12 cellular contexts compared by ENCODE assay signal in the genomic region with DNA sequence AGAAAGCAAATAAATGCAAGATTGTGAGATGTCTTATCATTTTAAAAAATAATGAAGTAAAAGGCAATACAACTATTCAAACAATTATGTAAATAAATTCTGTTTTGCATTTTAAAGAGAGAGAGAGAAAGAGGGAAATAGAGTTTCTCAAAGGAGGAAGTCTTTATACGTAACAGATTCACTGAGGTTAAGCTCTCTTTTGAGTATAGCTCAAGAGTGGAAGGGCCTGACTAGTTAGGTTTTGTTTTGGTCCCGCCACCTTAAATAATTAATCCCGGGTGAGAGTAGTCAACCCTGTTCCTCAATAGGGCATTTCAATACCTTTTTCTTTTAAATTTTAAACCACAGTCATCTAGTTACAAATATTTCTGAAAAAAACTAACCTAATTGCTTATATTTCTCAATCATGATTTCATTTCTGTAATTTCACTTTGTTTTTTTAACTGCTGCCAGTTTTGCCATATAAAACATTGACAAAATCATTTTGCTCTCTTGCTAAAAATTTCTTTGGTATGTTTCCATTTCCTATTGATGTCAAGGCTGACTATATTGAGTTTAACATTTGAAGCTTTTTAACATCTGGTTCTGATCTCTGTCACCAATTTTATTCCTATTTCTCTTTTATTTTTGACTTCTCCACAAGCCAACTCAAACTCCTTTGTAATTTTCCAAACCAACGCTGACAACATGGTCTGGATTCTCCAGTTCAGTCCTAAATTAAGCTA. TPM values are rescaled to one million over a fixed set of nuclear protein-coding genes. Genes with fewer than 3 reads are reported as not detected.
DNase-seq lines count a peak whose midpoint lies in the region; ATAC-seq, FAIRE-seq and TF ChIP-seq lines count a peak whose summit lies in the region.
"Had no signal": no experiment of that assay in that cellular context is flagged by ENCODE, and none has a peak within 500 bp of the region (broad histone marks: within the 10 kb centered on the region; RNA-seq: fewer than 3 reads in every experiment).

No MANE protein-coding gene starts in this region.

- H3K27me3 ChIP-seq in GM12878 (replicated peaks in 1 of 2; ENCODE audit: control insufficient read depth in 2 of 2, insufficient read depth in 2 of 2, low read length in 1 of 2) (no peaks in the 10 kb centered on the region), suprapubic skin (no peaks in the 10 kb centered on the region)

- no peak overlapping the region for H3K4me2 ChIP-seq in GM12878 (ENCODE audit: control insufficient read depth, insufficient read depth)

- H3K9ac ChIP-seq in GM12878 (ENCODE audit: control insufficient read depth, insufficient read depth, low read length), result no peak overlapping the region

- DNase-seq in GM12878 (ENCODE audit: low read depth, low spot score) (no peak), suprapubic skin (ENCODE audit: low spot score in 2 of 2) (no peak), GM10248 (ENCODE audit: extremely low spot score) (no peak), ureter (ENCODE audit: low spot score) (no peak), T-helper 17 cell (no peak), HCEC 1CT (no peak)

- no peak for TF ChIP-seq CTCF in GM12878 (IDR thresholded peaks at IDR 0.05 in 2 of 3, conservative IDR thresholded peaks at IDR 0.05 in 1 of 3; ENCODE audit: control insufficient read depth in 2 of 3, extremely low read depth in 1 of 3, insufficient read depth in 1 of 3, low read depth in 3 of 3, low read length in 3 of 3)
- TF ChIP-seq CTCF in suprapubic skin (IDR thresholded peaks at IDR 0.05), result no peak
- no peak for TF ChIP-seq CTCF in GM10248 (IDR thresholded peaks at IDR 0.05; ENCODE audit: control extremely low read depth, extremely low read depth, low read depth, missing control alignments)

- H3K36me3 ChIP-seq in GM12878 (ENCODE audit: control insufficient read depth in 2 of 2, insufficient read depth in 2 of 2, low read length in 1 of 2), result no peaks in the 10 kb centered on the region
- no peaks in the 10 kb centered on the region for H3K36me3 ChIP-seq in suprapubic skin

- in situ Hi-C loops in GM12878 (cut with MboI), result no loop called here

- H3K27ac ChIP-seq in GM12878 (ENCODE audit: control insufficient read depth, insufficient read depth) (no peak overlapping the region), suprapubic skin (peak overlapping the region; percentile 74)

- no peak overlapping the region for H3K4me3 Mint-ChIP-seq in T-helper 17 cell

- peaks cover 58% of the 10 kb centered on the region for H3K27me3 Mint-ChIP-seq in T-helper 17 cell

- peak; percentile 48 for ATAC-seq in GM21526 (IDR thresholded peaks at IDR 0.05; ENCODE audit: low FRiP score, unreplicated experiment)
- ATAC-seq in HG03159 (IDR thresholded peaks at IDR 0.05; ENCODE audit: unreplicated experiment), result peak; percentile 87
- peak; percentile 51; the same call in 2 of the 3 replicates for ATAC-seq in GM12878
- ATAC-seq in T-helper 17 cell, result no peak
- ATAC-seq: Panc1 had no signal

- H3K9me3 ChIP-seq in GM12878 (replicated peaks; ENCODE audit: control insufficient read depth, insufficient read depth, low read length), result no peaks in the 10 kb centered on the region
- H3K9me3 ChIP-seq in suprapubic skin, result no peaks in the 10 kb centered on the region
- H3K9me3 ChIP-seq in T-helper 17 cell (ENCODE audit: control insufficient read depth, low read length, poor library complexity, severe bottlenecking), result no peaks in the 10 kb centered on the region

- BruUV-seq in GM12878 (replicated peaks; lab: Mats Ljungman, UMichigan), result no TSS peak

- no peak for TF ChIP-seq RAD21 in GM12878 (IDR thresholded peaks at IDR 0.05; ENCODE audit: insufficient read depth, low read depth, low read length)

- H3K4me3 ChIP-seq in GM12878 (no peak overlapping the region), suprapubic skin (no peak overlapping the region)

- no peak for TF ChIP-seq POLR2A in GM12878 (IDR thresholded peaks at IDR 0.05; ENCODE audit: low read depth, low read length)
- TF ChIP-seq POLR2A in suprapubic skin (IDR thresholded peaks at IDR 0.05), result no peak

- H2AFZ ChIP-seq in GM12878 (ENCODE audit: control insufficient read depth, low read depth, low read length), result no peak overlapping the region

- SMC1A ChIA-PET in GM12878 (lab: Charles Lee; ENCODE audit: uncharacterized antibody, unreplicated experiment), result interaction anchor here (0.8 to 4.3 kb wide), 6 partner anchors 12 to 127 kb away, joined by 3 to 23 read pairs (median 8); no protein-coding TSS in a partner anchor

- no peaks in the 10 kb centered on the region for H3K79me2 ChIP-seq in GM12878 (ENCODE audit: control insufficient read depth, insufficient read depth, low read length)

- H3K4me1 Mint-ChIP-seq in T-helper 17 cell, result no peaks in the 10 kb centered on the region

- H3K36me3 Mint-ChIP-seq in T-helper 17 cell (ENCODE audit: low read depth), result peaks cover 2% of the 10 kb centered on the region

- FAIRE-seq in GM12878 (lab: Jason Lieb, UNC), result no peak

- RAD21 ChIA-PET in GM12878 (lab: Charles Lee; ENCODE audit: unreplicated experiment), result interaction anchor here (0.6 to 3.3 kb wide), 2 partner anchors 118 to 123 kb away, joined by 3 to 28 read pairs; no protein-coding TSS in a partner anchor

- H4K20me1 ChIP-seq in GM12878 (ENCODE audit: control insufficient read depth, insufficient read depth), result no peaks in the 10 kb centered on the region

- H3K4me1 ChIP-seq in GM12878 (ENCODE audit: control insufficient read depth, insufficient read depth, low read length) (no peaks in the 10 kb centered on the region), suprapubic skin (no peaks in the 10 kb centered on the region)

- no peak overlapping the region for H3K27ac Mint-ChIP-seq in T-helper 17 cell

- intact Hi-C loops in GM12878 (cut with micrococcal nuclease; ENCODE audit: unreplicated experiment), result no loop called here

- WGBS in GM12878 (ENCODE audit: insufficient coverage, insufficient replicate concordance, low lambda C conversion rate, missing lambda C conversion rate), result 14% methylated on average over 4 of the region's 4 CpGs
- 38% methylated on average over 4 of the region's 4 CpGs for WGBS in suprapubic skin

- TF ChIP-seq EP300 in GM12878 (IDR thresholded peaks at IDR 0.05; ENCODE audit: borderline replicate concordance in 1 of 2, control insufficient read depth in 1 of 2, low read depth in 2 of 2, low read length in 2 of 2), result no peak
- no peak for TF ChIP-seq EP300 in suprapubic skin (IDR thresholded peaks at IDR 0.05)

- CTCF ChIA-PET in GM12878 (lab: Yijun Ruan, JAX) (interaction anchor here (0.8 to 4.1 kb wide), 6 partner anchors 51 to 137 kb away, joined by 3 to 89 read pairs (median 4); a partner anchor contains a TSS), GM10248 (lab: Yijun Ruan, JAX) (interaction anchor here (1.5 to 5.3 kb wide), 7 partner anchors 14 to 124 kb away, joined by 3 to 26 read pairs (median 9); no protein-coding TSS in a partner anchor)

- POLR2A ChIA-PET in GM12878 (lab: Charles Lee), result interaction anchor here (2.0 kb wide), 1 partner anchor 122 kb away, joined by 4 read pairs; no protein-coding TSS in a partner anchor
- POLR2A ChIA-PET in GM10248 (lab: Yijun Ruan, JAX), result no interaction called here

TF ChIP-seq in GM12878, 131 proteins besides CTCF, POLR2A, EP300 and RAD21 (continues in another document):
- TF ChIP-seq PAX5 (IDR thresholded peaks at IDR 0.05; ENCODE audit: borderline replicate concordance, low read depth, low read length), result no peak
- no peak for TF ChIP-seq NBN (IDR thresholded peaks at IDR 0.05)
- TF ChIP-seq ATF7 (IDR thresholded peaks at IDR 0.05; ENCODE audit: low read depth), result no peak
- no peak for TF ChIP-seq TCF3 (IDR thresholded peaks at IDR 0.05; ENCODE audit: borderline replicate concordance, insufficient read depth, low read depth, low read length)
- TF ChIP-seq SMARCA5 (IDR thresholded peaks at IDR 0.05), result no peak
- no peak for TF ChIP-seq CHD4 (IDR thresholded peaks at IDR 0.05)
- no peak for TF ChIP-seq RELA (IDR thresholded peaks at IDR 0.05; ENCODE audit: borderline replicate concordance, partially characterized antibody)

RNA-seq across cellular contexts. Expression of a gene that starts 10.2 kb away (rescaled TPM):
- not detected in 2 replicates for total RNA-seq in GM12878 (2013; cell fraction: nucleolus; rRNA removed)
- total RNA-seq in GM12878 (2014; rRNA removed) (not detected in 2 replicates), GM12878 (2014; rRNA removed; fragmentation: Illumina TruSeq; extraction: Trizol) (not detected in 2 replicates), GM12878 (2021) (not detected in 2 replicates), suprapubic skin (not detected), ureter (not detected), T-helper 17 cell (not detected)
- not detected for polyA plus RNA-seq in GM12878 (2011; ENCODE audit: low read depth)
- polyA plus RNA-seq in GM12878 (2011; rRNA removed) (not detected in 2 replicates), GM12878 (2014; fragmentation: Illumina TruSeq; extraction: Trizol) (not detected in 2 replicates), GM12878 (2014; fragmentation: Nextera tagmentation; extraction: Ambion mirVana) (not detected), GM12878 (2014; rRNA removed) (not detected in 2 replicates), GM12878 (2016; fragmentation: Nextera tagmentation; extraction: Ambion mirVana) (not detected)
- not detected in 2 replicates for polyA plus RNA-seq in GM12878 (2011; cell fraction: cytosol; rRNA removed)
- polyA plus RNA-seq in GM12878 (2011; cell fraction: nucleus; rRNA removed), result not detected in 2 replicates
- polyA plus RNA-seq in GM12878 (2012), result not detected in 2 replicates
- 0.37 TPM in 1 of 2 replicates, not detected in the other for polyA minus RNA-seq in GM12878 (2011; rRNA and poly(A)+ RNA removed)
- polyA minus RNA-seq in GM12878 (2011; cell fraction: cytosol; rRNA and poly(A)+ RNA removed), result not detected in 2 replicates
- polyA minus RNA-seq in GM12878 (2011; cell fraction: nucleus; rRNA and poly(A)+ RNA removed), result not detected in 2 replicates
- total RNA-seq: mucosa of gallbladder, pulmonary artery endothelial cell, subcutaneous adipose tissue had no signal

RNA-seq across cellular contexts. Expression of a gene that starts 47.5 kb away (rescaled TPM):
- total RNA-seq in GM12878 (2013; cell fraction: nucleolus; rRNA removed), result not detected in 2 replicates
- total RNA-seq in GM12878 (2014; rRNA removed) (not detected in 2 replicates), GM12878 (2014; rRNA removed; fragmentation: Illumina TruSeq; extraction: Trizol) (not detected in 2 replicates), GM12878 (2021) (not detected in 2 replicates), suprapubic skin (not detected), ureter (not detected), T-helper 17 cell (not detected)
- polyA plus RNA-seq in GM12878 (2011; ENCODE audit: low read depth), result not detected
- polyA plus RNA-seq in GM12878 (2011; rRNA removed) (not detected in 2 replicates), GM12878 (2014; fragmentation: Illumina TruSeq; extraction: Trizol) (not detected in 2 replicates), GM12878 (2014; fragmentation: Nextera tagmentation; extraction: Ambion mirVana) (not detected), GM12878 (2014; rRNA removed) (not detected in 2 replicates), GM12878 (2016; fragmentation: Nextera tagmentation; extraction: Ambion mirVana) (not detected)
- polyA plus RNA-seq in GM12878 (2011; cell fraction: cytosol; rRNA removed), result not detected in 2 replicates
- not detected in 2 replicates for polyA plus RNA-seq in GM12878 (2011; cell fraction: nucleus; rRNA removed)
- not detected in 2 replicates for polyA plus RNA-seq in GM12878 (2012)
- polyA minus RNA-seq in GM12878 (2011; rRNA and poly(A)+ RNA removed), result not detected in 2 replicates
- not detected in 2 replicates for polyA minus RNA-seq in GM12878 (2011; cell fraction: cytosol; rRNA and poly(A)+ RNA removed)
- polyA minus RNA-seq in GM12878 (2011; cell fraction: nucleus; rRNA and poly(A)+ RNA removed), result not detected in 2 replicates
- total RNA-seq: mucosa of gallbladder, pulmonary artery endothelial cell, subcutaneous adipose tissue had no signal
